Comparison of ENCODE assay signal across 18 cellular contexts in genomic region chr9:110041452-110041851, GRCh38.
DNase-seq lines count a peak whose midpoint lies in the region; ATAC-seq, FAIRE-seq and TF ChIP-seq lines count a peak whose summit lies in the region.
"Had no signal": no experiment of that assay in that cellular context is flagged by ENCODE, and none has a peak within 500 bp of the region (broad histone marks: within the 10 kb centered on the region; RNA-seq: fewer than 3 reads in every experiment).

No MANE protein-coding gene starts in this region.

- no peaks in the 10 kb centered on the region for H3K9me3 Mint-ChIP-seq in astrocyte (ENCODE audit: unreplicated experiment)
- no peaks in the 10 kb centered on the region for H3K9me3 Mint-ChIP-seq in activated T-cell treated with anti-CD3 and anti-CD28 coated beads, Interleukin-2, amount 50 U/mL, for 24 hours
- H3K9me3 Mint-ChIP-seq: CD8-positive, alpha-beta T cell had no signal

- H4K20me1 ChIP-seq in BLaER1 treated with 17β-estradiol and CSF1 and Interleukin-3, amounts not matched to agents 10 nM and 100 nM: no peaks in the 10 kb centered on the region
- H4K20me1 ChIP-seq in astrocyte (ENCODE audit: insufficient read depth, low read length): no peaks in the 10 kb centered on the region

- H3K4me1 ChIP-seq in BLaER1 treated with 17β-estradiol and CSF1 and Interleukin-3, amounts not matched to agents 10 nM and 100 nM: peaks cover 0 to 14% (median 11%) of the 10 kb centered on the region in 10 experiments; a peak in 17 of 20 replicates
- no peaks in the 10 kb centered on the region for H3K4me1 ChIP-seq in astrocyte (ENCODE audit: insufficient read depth, low read length)
- H3K4me1 ChIP-seq in kidney (ENCODE audit: control insufficient read depth in 1 of 2, insufficient read depth in 1 of 2, low read depth in 1 of 2, low read length in 2 of 2): peaks cover 0 to 12% of the 10 kb centered on the region in 2 donors
- peaks cover 2% of the 10 kb centered on the region for H3K4me1 ChIP-seq in stomach smooth muscle (ENCODE audit: control insufficient read depth, insufficient read depth, low read length)

- H3K4me1 Mint-ChIP-seq in astrocyte (ENCODE audit: low read depth, unreplicated experiment): peaks cover 9% of the 10 kb centered on the region
- H3K4me1 Mint-ChIP-seq in activated T-cell treated with anti-CD3 and anti-CD28 coated beads, Interleukin-2, amount 50 U/mL, for 24 hours (ENCODE audit: low read depth): no peaks in the 10 kb centered on the region
- H3K4me1 Mint-ChIP-seq: activated naive CD8-positive, alpha-beta T cell treated with anti-CD3 and anti-CD28 coated beads, Interleukin-2, amount 10 ng/mL, durations not matched to agents 7 days and 5 days had no signal

- no peak for ATAC-seq in HG03442 (IDR thresholded peaks at IDR 0.05; ENCODE audit: unreplicated experiment)
- ATAC-seq: activated CD4-positive, CD25-positive, alpha-beta regulatory T cell treated with anti-CD3 and anti-CD28 coated beads, Interleukin-2, amount 50 U/mL, for 24 hours; CD8-positive, alpha-beta T cell; stimulated activated naive CD8-positive, alpha-beta T cell treated with anti-CD3 and anti-CD28 coated beads, Interleukin-15, Interleukin-2, amounts not matched to agents 100 U/mL and 50 U/mL, for 24 hours had no signal

- H3K4me2 ChIP-seq in BLaER1 treated with 17β-estradiol and CSF1 and Interleukin-3, amounts not matched to agents 10 nM and 100 nM: peak overlapping the region; percentile 23 to 85 (median 67); a peak in 20 of 22 replicates
- H3K4me2 ChIP-seq in astrocyte (ENCODE audit: low read length): no peak overlapping the region

- no peak overlapping the region for H3K27ac Mint-ChIP-seq in astrocyte (ENCODE audit: unreplicated experiment)
- no peak overlapping the region for H3K27ac Mint-ChIP-seq in activated T-cell treated with anti-CD3 and anti-CD28 coated beads, Interleukin-2, amount 50 U/mL, for 24 hours
- H3K27ac Mint-ChIP-seq: activated naive CD8-positive, alpha-beta T cell treated with anti-CD3 and anti-CD28 coated beads, Interleukin-2, amount 10 ng/mL, durations not matched to agents 7 days and 5 days; CD8-positive, alpha-beta T cell had no signal

- H3K9me3 ChIP-seq in BLaER1 treated with 17β-estradiol and CSF1 and Interleukin-3, amounts not matched to agents 10 nM and 100 nM (replicated peaks in 1 of 11): no peaks in the 10 kb centered on the region
- H3K9me3 ChIP-seq in astrocyte (ENCODE audit: insufficient read depth, low read depth, low read length) (no peaks in the 10 kb centered on the region), kidney (ENCODE audit: control insufficient read depth in 1 of 2, low read length in 2 of 2) (no peaks in the 10 kb centered on the region), stomach smooth muscle (ENCODE audit: control insufficient read depth in 2 of 2, low read length in 2 of 2) (no peaks in the 10 kb centered on the region)

- no peaks in the 10 kb centered on the region for H3K36me3 Mint-ChIP-seq in astrocyte (ENCODE audit: low read depth, unreplicated experiment)
- no peaks in the 10 kb centered on the region for H3K36me3 Mint-ChIP-seq in activated T-cell treated with anti-CD3 and anti-CD28 coated beads, Interleukin-2, amount 50 U/mL, for 24 hours (ENCODE audit: low read depth)
- H3K36me3 Mint-ChIP-seq: CD8-positive, alpha-beta T cell had no signal

- FAIRE-seq in astrocyte (lab: Jason Lieb, UNC) (peak; percentile 37), kidney (lab: Jason Lieb, UNC) (no peak)
- FAIRE-seq: bronchial epithelial cell had no signal

- H3K27me3 ChIP-seq in BLaER1 treated with 17β-estradiol and CSF1 and Interleukin-3, amounts not matched to agents 10 nM and 100 nM: peaks cover 0 to 6% (median 0%) of the 10 kb centered on the region in 11 experiments; a peak in 4 of 22 replicates
- no peaks in the 10 kb centered on the region for H3K27me3 ChIP-seq in astrocyte (ENCODE audit: insufficient read depth, low read length)
- H3K27me3 ChIP-seq in stomach smooth muscle (ENCODE audit: control insufficient read depth in 1 of 2, insufficient read depth in 2 of 2, low read length in 2 of 2): no peaks in the 10 kb centered on the region

- intact Hi-C loops in kidney (cut with DNase I): no loop called here

- H3K4me3 Mint-ChIP-seq in astrocyte (ENCODE audit: unreplicated experiment): no peak overlapping the region
- H3K4me3 Mint-ChIP-seq in activated T-cell treated with anti-CD3 and anti-CD28 coated beads, Interleukin-2, amount 50 U/mL, for 24 hours: no peak overlapping the region
- H3K4me3 Mint-ChIP-seq: activated naive CD8-positive, alpha-beta T cell treated with anti-CD3 and anti-CD28 coated beads, Interleukin-2, amount 10 ng/mL, durations not matched to agents 7 days and 5 days; CD8-positive, alpha-beta T cell had no signal

- no peak for DNase-seq in astrocyte (ENCODE audit: low read depth)
- DNase-seq in kidney: no peak
- no peak for DNase-seq in DMS79 (lab: John Stamatoyannopoulos, UW)
- no peak for DNase-seq in GOT3 (lab: John Stamatoyannopoulos, UW)
- no peak for DNase-seq in activated T-cell treated with anti-CD3 and anti-CD28 coated beads, Interleukin-2, amount 50 U/mL, for 24 hours
- DNase-seq: activated naive CD8-positive, alpha-beta T cell treated with anti-CD3 and anti-CD28 coated beads, Interleukin-2, amount 10 ng/mL, durations not matched to agents 7 days and 5 days; CD8-positive, alpha-beta T cell; left colon; NCI-H187 treated with DMSO at 0.1 percent for 48 hours; stimulated activated CD4-positive, alpha-beta T cell treated with anti-CD3 and anti-CD28 coated beads, Interleukin-2, amount 100 ng/mL, for 24 hours; stimulated activated naive CD8-positive, alpha-beta T cell treated with anti-CD3 and anti-CD28 coated beads, Interleukin-15, Interleukin-2, amounts not matched to agents 100 U/mL and 50 U/mL, for 24 hours; T-helper 9 cell had no signal

- no peak overlapping the region for H2AFZ ChIP-seq in astrocyte (ENCODE audit: low read depth, low read length)

- H3K27ac ChIP-seq in BLaER1 treated with 17β-estradiol and CSF1 and Interleukin-3, amounts not matched to agents 10 nM and 100 nM: no peak overlapping the region
- H3K27ac ChIP-seq in astrocyte (ENCODE audit: low read depth, low read length) (no peak overlapping the region), kidney (ENCODE audit: low read depth in 2 of 2, low read length in 2 of 2) (peak overlapping the region; percentile 16 to 43), stomach smooth muscle (ENCODE audit: low read length) (peak overlapping the region; percentile 24)
- H3K27ac ChIP-seq: epithelial cell of prostate had no signal

- H3K27me3 Mint-ChIP-seq in astrocyte (ENCODE audit: low read depth, unreplicated experiment): no peaks in the 10 kb centered on the region
- H3K27me3 Mint-ChIP-seq in activated T-cell treated with anti-CD3 and anti-CD28 coated beads, Interleukin-2, amount 50 U/mL, for 24 hours: no peaks in the 10 kb centered on the region

- no peak overlapping the region for H3K4me3 ChIP-seq in BLaER1 treated with 17β-estradiol and CSF1 and Interleukin-3, amounts not matched to agents 10 nM and 100 nM
- H3K4me3 ChIP-seq in astrocyte (ENCODE audit: insufficient read depth, low read depth, low read length) (no peak overlapping the region), kidney (ENCODE audit: low read length in 2 of 2) (no peak overlapping the region), stomach smooth muscle (ENCODE audit: low read length in 2 of 2) (no peak overlapping the region)

- no peaks in the 10 kb centered on the region for H3K36me3 ChIP-seq in BLaER1 treated with 17β-estradiol and CSF1 and Interleukin-3, amounts not matched to agents 10 nM and 100 nM
- H3K36me3 ChIP-seq in astrocyte (ENCODE audit: insufficient read depth, low read length) (no peaks in the 10 kb centered on the region), kidney (ENCODE audit: control insufficient read depth in 1 of 2, insufficient read depth in 2 of 2, low read length in 2 of 2) (no peaks in the 10 kb centered on the region), stomach smooth muscle (ENCODE audit: control insufficient read depth in 2 of 2, insufficient read depth in 2 of 2, low read length in 2 of 2) (no peaks in the 10 kb centered on the region)

- no peak overlapping the region for H3K9ac ChIP-seq in BLaER1 treated with 17β-estradiol and CSF1 and Interleukin-3, amounts not matched to agents 10 nM and 100 nM
- no peak overlapping the region for H3K9ac ChIP-seq in astrocyte (ENCODE audit: low read length)
- no peak overlapping the region for H3K9ac ChIP-seq in kidney (ENCODE audit: low read length in 2 of 2)
- H3K9ac ChIP-seq in stomach smooth muscle (ENCODE audit: low read length in 2 of 2): no peak overlapping the region

- no peaks in the 10 kb centered on the region for H3K79me2 ChIP-seq in astrocyte (ENCODE audit: insufficient read depth, low read length)

- no peak for TF ChIP-seq CTCF in astrocyte (IDR thresholded peaks at IDR 0.05; ENCODE audit: insufficient read depth, low read depth, low read length)
- no peak for TF ChIP-seq CTCF in kidney (IDR thresholded peaks at IDR 0.05; ENCODE audit: borderline replicate concordance, extremely low read depth, insufficient read depth)

Comparison
In these comparisons a context has a peak if more than half of its experiments do, and no peak if none do; other contexts are left out.
1. H3K27ac ChIP-seq: peak in kidney (2 of 2) and stomach smooth muscle (single experiment); none in BLaER1 treated with 17β-estradiol and CSF1 and Interleukin-3, amounts not matched to agents 10 nM and 100 nM (0 of 11) and astrocyte (single experiment).